Comparison of ENCODE assay signal across 8 cellular contexts in the genomic region with DNA sequence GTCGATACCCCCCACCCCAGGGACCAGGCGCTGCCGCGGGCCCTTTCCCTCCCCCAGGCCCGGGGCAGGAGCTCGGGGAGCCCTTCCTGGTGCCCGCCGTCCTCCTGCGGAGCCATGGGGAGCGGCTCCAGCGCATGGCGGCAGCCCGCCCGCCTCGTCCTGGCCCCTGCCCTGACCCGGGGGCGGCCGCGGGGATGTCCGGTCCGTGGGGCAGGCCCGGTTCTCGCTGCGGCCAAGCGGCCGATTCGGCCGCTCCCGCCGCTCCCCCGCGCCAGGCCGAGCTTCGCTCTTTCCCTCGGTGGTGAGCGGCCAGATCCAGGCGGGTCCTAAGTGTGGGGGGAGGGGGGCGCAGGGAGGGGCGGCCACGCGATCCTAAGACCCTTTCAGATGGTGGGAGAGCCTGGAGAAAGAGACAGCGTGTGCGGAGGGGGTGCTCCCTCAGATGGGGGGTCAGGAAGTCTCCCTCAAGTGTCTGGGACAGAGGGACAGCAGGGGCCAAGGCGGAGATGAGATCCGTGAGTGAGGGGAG. TPM values are rescaled to one million over a fixed set of nuclear protein-coding genes. Genes with fewer than 3 reads are reported as not detected.
DNase-seq lines count a peak whose midpoint lies in the region; ATAC-seq and TF ChIP-seq lines count a peak whose summit lies in the region.

No MANE protein-coding gene starts in this region.

- H3K27me3 Mint-ChIP-seq in activated CD8-positive, alpha-beta T cell treated with anti-CD3 and anti-CD28 coated beads for 36 hours: peaks cover 1% of the 10 kb centered on the region

- ATAC-seq in activated CD8-positive, alpha-beta T cell treated with anti-CD3 and anti-CD28 coated beads for 36 hours: no peak
- ATAC-seq in HG03159 (IDR thresholded peaks at IDR 0.05; ENCODE audit: unreplicated experiment) (no peak), GM18502 (IDR thresholded peaks at IDR 0.05; ENCODE audit: poor library complexity, unreplicated experiment) (no peak)

- H3K4me3 ChIP-seq in H7 (ENCODE audit: insufficient read depth, low read depth, low read length) (peak overlapping the region; percentile 79), right atrium auricular region (peak overlapping the region; percentile 65 to 83), skeletal muscle satellite cell (ENCODE audit: low read length) (peak overlapping the region; percentile 77)

- H3K4me1 Mint-ChIP-seq in activated CD8-positive, alpha-beta T cell treated with anti-CD3 and anti-CD28 coated beads for 36 hours (ENCODE audit: low read depth): peaks cover 28% of the 10 kb centered on the region

- intact Hi-C loops in activated CD8-positive, alpha-beta T cell treated with anti-CD3 and anti-CD28 coated beads for 36 hours (cut with micrococcal nuclease): no loop called here

- POLR2A ChIA-PET in activated CD8-positive, alpha-beta T cell treated with anti-CD3 and anti-CD28 coated beads for 36 hours (lab: Charles Lee): interaction anchor here (0.8 to 11.3 kb wide), 3 partner anchors 12 to 105 kb away, joined by 3 to 81 read pairs (median 7); partner anchors contain the start of gene MAN2C1

- peak overlapping the region; percentile 76 for H3K4me3 Mint-ChIP-seq in activated CD8-positive, alpha-beta T cell treated with anti-CD3 and anti-CD28 coated beads for 36 hours

- H3K27ac ChIP-seq in right atrium auricular region: peak overlapping the region; percentile 63 to 78

- CTCF ChIA-PET in activated CD8-positive, alpha-beta T cell treated with anti-CD3 and anti-CD28 coated beads for 36 hours (lab: Charles Lee): no interaction called here

- peak overlapping the region; percentile 59 for H3K27ac Mint-ChIP-seq in activated CD8-positive, alpha-beta T cell treated with anti-CD3 and anti-CD28 coated beads for 36 hours

- H3K4me2 ChIP-seq in skeletal muscle satellite cell (ENCODE audit: low read length): peak overlapping the region; percentile 95

- H3K36me3 Mint-ChIP-seq in activated CD8-positive, alpha-beta T cell treated with anti-CD3 and anti-CD28 coated beads for 36 hours (ENCODE audit: low read depth): peaks cover 25% of the 10 kb centered on the region

- H3K9me3 Mint-ChIP-seq in activated CD8-positive, alpha-beta T cell treated with anti-CD3 and anti-CD28 coated beads for 36 hours: peaks cover 18% of the 10 kb centered on the region

- H3K36me3 ChIP-seq in H7 (replicated peaks; ENCODE audit: control insufficient read depth, insufficient read depth, low read length) (no peaks in the 10 kb centered on the region), right atrium auricular region (no peaks in the 10 kb centered on the region), skeletal muscle satellite cell (ENCODE audit: insufficient read depth, low read length) (no peaks in the 10 kb centered on the region)

- TF ChIP-seq CTCF in activated CD8-positive, alpha-beta T cell treated with anti-CD3 and anti-CD28 coated beads for 36 hours (IDR thresholded peaks at IDR 0.05): no peak
- no peak for TF ChIP-seq CTCF in right atrium auricular region (IDR thresholded peaks at IDR 0.05)

- peak overlapping the region; percentile 75 for H3K9ac ChIP-seq in skeletal muscle satellite cell (ENCODE audit: low read depth, low read length)

- H3K9me3 ChIP-seq in right atrium auricular region: no peaks in the 10 kb centered on the region
- H3K9me3 ChIP-seq in skeletal muscle satellite cell (replicated peaks; ENCODE audit: low read length): no peaks in the 10 kb centered on the region

- DNase-seq in H7: peak; percentile 85
- DNase-seq in activated CD8-positive, alpha-beta T cell treated with anti-CD3 and anti-CD28 coated beads for 36 hours: no peak
- no peak for DNase-seq in right atrium auricular region (ENCODE audit: low spot score)
- no peak for DNase-seq in stimulated activated CD4-positive, alpha-beta T cell treated with anti-CD3 and anti-CD28 coated beads, Interleukin-2, amount 100 ng/mL, for 48 hours
- no peak for DNase-seq in MV-4-11 (lab: John Stamatoyannopoulos, UW)

- peaks cover 0 to 16% of the 10 kb centered on the region in 2 donors for H3K4me1 ChIP-seq in right atrium auricular region
- H3K4me1 ChIP-seq in skeletal muscle satellite cell (ENCODE audit: control insufficient read depth, insufficient read depth, low read length): peaks cover 19% of the 10 kb centered on the region

- H3K27me3 ChIP-seq in H7 (ENCODE audit: control insufficient read depth, insufficient read depth, low read length) (peaks cover 24% of the 10 kb centered on the region), right atrium auricular region (no peaks in the 10 kb centered on the region), skeletal muscle satellite cell (ENCODE audit: control insufficient read depth, insufficient read depth, low read length) (peaks cover 11% of the 10 kb centered on the region)

RNA-seq across cellular contexts. Expression of gene NEIL1, which starts 1.3 kb away (rescaled TPM):
- 14.7 and 23.8 TPM in 2 replicates for total RNA-seq in H7 (2014; rRNA removed; shearing (Covaris generic))
- 10 to 100 TPM; 11.6 to 11.7 TPM for total RNA-seq in activated CD8-positive, alpha-beta T cell treated with anti-CD3 and anti-CD28 coated beads for 36 hours
- 10 to 100 TPM in 1 of 2 donors, 1 to 10 TPM in 1; 6.0 to 11.7 TPM for total RNA-seq in right atrium auricular region
- total RNA-seq in skeletal muscle satellite cell (2012; rRNA removed): 1.1 and 2.5 TPM in 2 replicates

RNA-seq across cellular contexts. Expression of gene COMMD4, which starts 12.2 kb away (rescaled TPM):
- 125 and 169 TPM in 2 replicates for total RNA-seq in H7 (2014; rRNA removed; shearing (Covaris generic))
- total RNA-seq in activated CD8-positive, alpha-beta T cell treated with anti-CD3 and anti-CD28 coated beads for 36 hours: 10 to 100 TPM; 67.1 to 72.3 TPM
- 10 to 100 TPM; 47.2 to 52.4 TPM for total RNA-seq in right atrium auricular region
- total RNA-seq in skeletal muscle satellite cell (2012; rRNA removed): 54.6 and 96.3 TPM in 2 replicates

RNA-seq across cellular contexts. Expression of gene MAN2C1, which starts 20.3 kb away (rescaled TPM):
- total RNA-seq in H7 (2014; rRNA removed; shearing (Covaris generic)): 79.8 and 118 TPM in 2 replicates
- 100 to 1,000 TPM; 170 to 181 TPM for total RNA-seq in activated CD8-positive, alpha-beta T cell treated with anti-CD3 and anti-CD28 coated beads for 36 hours
- total RNA-seq in right atrium auricular region: 10 to 100 TPM; 63.2 to 81.8 TPM
- total RNA-seq in skeletal muscle satellite cell (2012; rRNA removed): 109 and 112 TPM in 2 replicates
